Comparison of ENCODE assay signal across 1 cellular context in the genomic region with DNA sequence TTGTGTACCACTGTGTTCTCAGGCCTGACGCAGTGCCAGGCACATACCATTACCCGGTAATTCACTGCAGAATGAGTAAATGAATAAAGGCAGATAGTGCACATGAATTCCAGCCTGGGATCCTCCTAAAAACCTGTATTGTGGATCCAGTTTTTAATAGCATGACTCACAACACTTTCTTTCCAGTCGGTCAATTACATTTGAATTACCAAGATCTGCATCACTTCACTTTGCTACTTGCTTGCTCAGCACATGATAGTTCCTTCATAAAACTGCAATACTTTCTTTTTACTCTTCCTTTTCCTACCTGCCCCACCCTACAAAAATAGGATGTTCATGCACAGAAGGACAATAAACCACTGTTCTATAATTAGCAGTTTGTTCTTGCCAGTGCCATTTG.
TF ChIP-seq lines count a peak whose summit lies in the region.

No MANE protein-coding gene starts in this region.

TF ChIP-seq in HEK293, 187 proteins besides CTCF, POLR2A, EP300 and RAD21 (continued from another document):
- TF ChIP-seq, protein P1, sequence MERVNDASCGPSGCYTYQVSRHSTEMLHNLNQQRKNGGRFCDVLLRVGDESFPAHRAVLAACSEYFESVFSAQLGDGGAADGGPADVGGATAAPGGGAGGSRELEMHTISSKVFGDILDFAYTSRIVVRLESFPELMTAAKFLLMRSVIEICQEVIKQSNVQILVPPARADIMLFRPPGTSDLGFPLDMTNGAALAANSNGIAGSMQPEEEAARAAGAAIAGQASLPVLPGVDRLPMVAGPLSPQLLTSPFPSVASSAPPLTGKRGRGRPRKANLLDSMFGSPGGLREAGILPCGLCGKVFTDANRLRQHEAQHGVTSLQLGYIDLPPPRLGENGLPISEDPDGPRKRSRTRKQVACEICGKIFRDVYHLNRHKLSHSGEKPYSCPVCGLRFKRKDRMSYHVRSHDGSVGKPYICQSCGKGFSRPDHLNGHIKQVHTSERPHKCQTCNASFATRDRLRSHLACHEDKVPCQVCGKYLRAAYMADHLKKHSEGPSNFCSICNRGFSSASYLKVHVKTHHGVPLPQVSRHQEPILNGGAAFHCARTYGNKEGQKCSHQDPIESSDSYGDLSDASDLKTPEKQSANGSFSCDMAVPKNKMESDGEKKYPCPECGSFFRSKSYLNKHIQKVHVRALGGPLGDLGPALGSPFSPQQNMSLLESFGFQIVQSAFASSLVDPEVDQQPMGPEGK (tag by site-specific recombination; IDR thresholded peaks at IDR 0.05) = no peak
- TF ChIP-seq ZNF664 (tag by site-specific recombination; IDR thresholded peaks at IDR 0.05) = 0 out of 2 replicates have a peak, but pooled peaks have one; percentile 5
- no peak for TF ChIP-seq ZNF138 (tag by site-specific recombination; IDR thresholded peaks at IDR 0.05; ENCODE audit: borderline replicate concordance)
- 0 out of 2 replicates have a peak, but pooled peaks have one; percentile 11 for TF ChIP-seq ZBTB44 (tag by site-specific recombination; IDR thresholded peaks at IDR 0.05)
- 0 out of 2 replicates have a peak, but pooled peaks have one; percentile 20 for TF ChIP-seq PRDM10 (tag by site-specific recombination; IDR thresholded peaks at IDR 0.05)
- no peak for TF ChIP-seq ZNF791 (tag by site-specific recombination; IDR thresholded peaks at IDR 0.05)
- TF ChIP-seq ZNF560 (tag by site-specific recombination; IDR thresholded peaks at IDR 0.05; ENCODE audit: borderline replicate concordance) = no peak
